Comparison of ENCODE assay signal across 1 cellular context in the genomic region with DNA sequence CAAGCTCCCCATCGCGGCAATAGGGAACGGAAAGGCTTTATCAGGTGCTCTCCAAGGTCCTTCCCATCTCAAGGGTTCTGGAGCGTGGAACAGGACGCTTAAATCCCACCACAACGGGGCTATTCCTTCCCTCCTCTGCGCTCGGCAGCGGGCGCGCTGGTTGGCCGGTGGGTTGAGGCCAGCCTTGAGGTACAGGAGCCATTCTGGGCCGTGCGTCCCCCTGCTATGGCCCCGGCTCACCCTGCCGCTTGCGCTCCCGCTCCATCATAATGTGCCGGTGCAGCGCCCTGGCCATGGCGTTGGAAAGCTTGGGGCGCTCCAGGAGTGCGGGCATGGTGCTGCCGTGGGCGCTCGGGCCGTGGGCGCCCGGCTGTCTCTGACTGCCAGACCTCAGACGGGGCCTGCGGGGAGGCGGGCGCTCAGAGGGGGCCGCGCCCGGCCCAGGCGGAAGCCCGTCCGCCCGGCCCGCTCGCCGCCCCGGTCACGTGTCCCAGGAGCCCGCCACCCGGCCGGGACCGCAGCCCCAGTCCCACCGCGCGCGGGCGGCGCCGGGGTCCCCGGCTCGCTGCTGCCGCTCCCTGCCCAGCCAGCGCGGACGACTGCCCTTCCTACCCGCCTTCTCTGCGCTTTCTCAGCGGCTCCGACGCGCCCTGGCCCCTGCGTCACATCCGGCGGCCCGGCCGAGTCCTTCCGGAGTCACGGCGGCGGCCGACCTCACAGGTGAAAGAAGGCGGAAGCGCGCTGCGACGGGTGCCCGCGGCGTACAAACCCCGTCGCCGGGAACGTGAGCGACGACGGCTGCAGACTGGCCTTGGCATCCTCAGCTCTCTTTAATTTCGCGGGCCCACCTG.
TF ChIP-seq lines count a peak whose summit lies in the region.

A gene with protein sequence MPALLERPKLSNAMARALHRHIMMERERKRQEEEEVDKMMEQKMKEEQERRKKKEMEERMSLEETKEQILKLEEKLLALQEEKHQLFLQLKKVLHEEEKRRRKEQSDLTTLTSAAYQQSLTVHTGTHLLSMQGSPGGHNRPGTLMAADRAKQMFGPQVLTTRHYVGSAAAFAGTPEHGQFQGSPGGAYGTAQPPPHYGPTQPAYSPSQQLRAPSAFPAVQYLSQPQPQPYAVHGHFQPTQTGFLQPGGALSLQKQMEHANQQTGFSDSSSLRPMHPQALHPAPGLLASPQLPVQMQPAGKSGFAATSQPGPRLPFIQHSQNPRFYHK (minus strand): TSS at position 642 of the 851 bp plus-strand sequence. CDS start 308 bp downstream, at position 334.

TF ChIP-seq in HepG2, 621 proteins besides CTCF, POLR2A, EP300 and RAD21 (continued from another document and continues in another):
- TF ChIP-seq, protein P1, sequence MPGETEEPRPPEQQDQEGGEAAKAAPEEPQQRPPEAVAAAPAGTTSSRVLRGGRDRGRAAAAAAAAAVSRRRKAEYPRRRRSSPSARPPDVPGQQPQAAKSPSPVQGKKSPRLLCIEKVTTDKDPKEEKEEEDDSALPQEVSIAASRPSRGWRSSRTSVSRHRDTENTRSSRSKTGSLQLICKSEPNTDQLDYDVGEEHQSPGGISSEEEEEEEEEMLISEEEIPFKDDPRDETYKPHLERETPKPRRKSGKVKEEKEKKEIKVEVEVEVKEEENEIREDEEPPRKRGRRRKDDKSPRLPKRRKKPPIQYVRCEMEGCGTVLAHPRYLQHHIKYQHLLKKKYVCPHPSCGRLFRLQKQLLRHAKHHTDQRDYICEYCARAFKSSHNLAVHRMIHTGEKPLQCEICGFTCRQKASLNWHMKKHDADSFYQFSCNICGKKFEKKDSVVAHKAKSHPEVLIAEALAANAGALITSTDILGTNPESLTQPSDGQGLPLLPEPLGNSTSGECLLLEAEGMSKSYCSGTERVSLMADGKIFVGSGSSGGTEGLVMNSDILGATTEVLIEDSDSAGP (CRISPR knock-in tag; IDR thresholded peaks at IDR 0.05; ENCODE audit: borderline replicate concordance), result peak; percentile 68
- TF ChIP-seq KDM5B (CRISPR knock-in tag; IDR thresholded peaks at IDR 0.05; ENCODE audit: borderline replicate concordance) (peak; percentile 52; the same call in 1 of the 2 replicates), KAT8 (CRISPR knock-in tag; IDR thresholded peaks at IDR 0.05) (peak; percentile 99), ETV6 (CRISPR knock-in tag; conservative IDR thresholded peaks at IDR 0.05) (peak; percentile 78; the same call in 1 of the 2 replicates), MEF2D (CRISPR knock-in tag; IDR thresholded peaks at IDR 0.05) (no peak), ADNP (CRISPR knock-in tag; IDR thresholded peaks at IDR 0.05) (no peak), ZNF878 (CRISPR knock-in tag; IDR thresholded peaks at IDR 0.05) (no peak), MTF1 (CRISPR knock-in tag; IDR thresholded peaks at IDR 0.05) (no peak), NCOA2 (CRISPR knock-in tag; IDR thresholded peaks at IDR 0.05) (peak; percentile 53; the same call in 1 of the 2 replicates), ATM (IDR thresholded peaks at IDR 0.05; ENCODE audit: borderline replicate concordance) (no peak), NFKBIZ (CRISPR knock-in tag; IDR thresholded peaks at IDR 0.05) (0 out of 2 replicates have a peak, but pooled peaks have one; percentile 28), MEIS2 (CRISPR knock-in tag; IDR thresholded peaks at IDR 0.05) (no peak; the same call in 1 of the 2 replicates), ZMYM4 (CRISPR knock-in tag; IDR thresholded peaks at IDR 0.05) (no peak; the same call in 1 of the 2 replicates), ZNF615 (CRISPR knock-in tag; IDR thresholded peaks at IDR 0.05; ENCODE audit: borderline replicate concordance) (no peak), ZNF33B (CRISPR knock-in tag; IDR thresholded peaks at IDR 0.05) (no peak; the same call in 1 of the 2 replicates)
- TF ChIP-seq, protein P2, sequence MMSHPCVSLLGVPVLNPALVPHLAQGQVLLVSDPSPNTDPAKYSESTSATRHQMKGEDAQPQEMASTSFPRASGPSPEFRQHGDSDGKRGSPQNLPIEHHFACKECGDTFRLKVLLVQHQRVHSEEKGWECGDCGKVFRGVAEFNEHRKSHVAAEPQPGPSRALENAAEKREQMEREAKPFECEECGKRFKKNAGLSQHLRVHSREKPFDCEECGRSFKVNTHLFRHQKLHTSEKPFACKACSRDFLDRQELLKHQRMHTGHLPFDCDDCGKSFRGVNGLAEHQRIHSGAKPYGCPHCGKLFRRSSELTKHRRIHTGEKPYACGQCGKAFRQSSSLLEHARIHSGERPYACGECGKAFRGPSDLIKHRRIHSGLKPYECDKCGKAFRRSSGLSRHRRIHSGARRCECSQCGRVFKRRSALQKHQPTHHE (CRISPR knock-in tag; IDR thresholded peaks at IDR 0.05; ENCODE audit: borderline replicate concordance), result no peak
- TF ChIP-seq, protein P3, sequence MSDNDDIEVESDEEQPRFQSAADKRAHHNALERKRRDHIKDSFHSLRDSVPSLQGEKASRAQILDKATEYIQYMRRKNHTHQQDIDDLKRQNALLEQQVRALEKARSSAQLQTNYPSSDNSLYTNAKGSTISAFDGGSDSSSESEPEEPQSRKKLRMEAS (IDR thresholded peaks at IDR 0.05), result peak; percentile 88
- TF ChIP-seq, protein P4, sequence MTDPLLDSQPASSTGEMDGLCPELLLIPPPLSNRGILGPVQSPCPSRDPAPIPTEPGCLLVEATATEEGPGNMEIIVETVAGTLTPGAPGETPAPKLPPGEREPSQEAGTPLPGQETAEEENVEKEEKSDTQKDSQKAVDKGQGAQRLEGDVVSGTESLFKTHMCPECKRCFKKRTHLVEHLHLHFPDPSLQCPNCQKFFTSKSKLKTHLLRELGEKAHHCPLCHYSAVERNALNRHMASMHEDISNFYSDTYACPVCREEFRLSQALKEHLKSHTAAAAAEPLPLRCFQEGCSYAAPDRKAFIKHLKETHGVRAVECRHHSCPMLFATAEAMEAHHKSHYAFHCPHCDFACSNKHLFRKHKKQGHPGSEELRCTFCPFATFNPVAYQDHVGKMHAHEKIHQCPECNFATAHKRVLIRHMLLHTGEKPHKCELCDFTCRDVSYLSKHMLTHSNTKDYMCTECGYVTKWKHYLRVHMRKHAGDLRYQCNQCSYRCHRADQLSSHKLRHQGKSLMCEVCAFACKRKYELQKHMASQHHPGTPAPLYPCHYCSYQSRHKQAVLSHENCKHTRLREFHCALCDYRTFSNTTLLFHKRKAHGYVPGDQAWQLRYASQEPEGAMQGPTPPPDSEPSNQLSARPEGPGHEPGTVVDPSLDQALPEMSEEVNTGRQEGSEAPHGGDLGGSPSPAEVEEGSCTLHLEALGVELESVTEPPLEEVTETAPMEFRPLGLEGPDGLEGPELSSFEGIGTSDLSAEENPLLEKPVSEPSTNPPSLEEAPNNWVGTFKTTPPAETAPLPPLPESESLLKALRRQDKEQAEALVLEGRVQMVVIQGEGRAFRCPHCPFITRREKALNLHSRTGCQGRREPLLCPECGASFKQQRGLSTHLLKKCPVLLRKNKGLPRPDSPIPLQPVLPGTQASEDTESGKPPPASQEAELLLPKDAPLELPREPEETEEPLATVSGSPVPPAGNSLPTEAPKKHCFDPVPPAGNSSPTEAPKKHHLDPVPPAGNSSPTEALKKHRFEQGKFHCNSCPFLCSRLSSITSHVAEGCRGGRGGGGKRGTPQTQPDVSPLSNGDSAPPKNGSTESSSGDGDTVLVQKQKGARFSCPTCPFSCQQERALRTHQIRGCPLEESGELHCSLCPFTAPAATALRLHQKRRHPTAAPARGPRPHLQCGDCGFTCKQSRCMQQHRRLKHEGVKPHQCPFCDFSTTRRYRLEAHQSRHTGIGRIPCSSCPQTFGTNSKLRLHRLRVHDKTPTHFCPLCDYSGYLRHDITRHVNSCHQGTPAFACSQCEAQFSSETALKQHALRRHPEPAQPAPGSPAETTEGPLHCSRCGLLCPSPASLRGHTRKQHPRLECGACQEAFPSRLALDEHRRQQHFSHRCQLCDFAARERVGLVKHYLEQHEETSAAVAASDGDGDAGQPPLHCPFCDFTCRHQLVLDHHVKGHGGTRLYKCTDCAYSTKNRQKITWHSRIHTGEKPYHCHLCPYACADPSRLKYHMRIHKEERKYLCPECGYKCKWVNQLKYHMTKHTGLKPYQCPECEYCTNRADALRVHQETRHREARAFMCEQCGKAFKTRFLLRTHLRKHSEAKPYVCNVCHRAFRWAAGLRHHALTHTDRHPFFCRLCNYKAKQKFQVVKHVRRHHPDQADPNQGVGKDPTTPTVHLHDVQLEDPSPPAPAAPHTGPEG (CRISPR knock-in tag; IDR thresholded peaks at IDR 0.05), result peak; percentile 37; the same call in 1 of the 2 replicates
- TF ChIP-seq, protein P5, sequence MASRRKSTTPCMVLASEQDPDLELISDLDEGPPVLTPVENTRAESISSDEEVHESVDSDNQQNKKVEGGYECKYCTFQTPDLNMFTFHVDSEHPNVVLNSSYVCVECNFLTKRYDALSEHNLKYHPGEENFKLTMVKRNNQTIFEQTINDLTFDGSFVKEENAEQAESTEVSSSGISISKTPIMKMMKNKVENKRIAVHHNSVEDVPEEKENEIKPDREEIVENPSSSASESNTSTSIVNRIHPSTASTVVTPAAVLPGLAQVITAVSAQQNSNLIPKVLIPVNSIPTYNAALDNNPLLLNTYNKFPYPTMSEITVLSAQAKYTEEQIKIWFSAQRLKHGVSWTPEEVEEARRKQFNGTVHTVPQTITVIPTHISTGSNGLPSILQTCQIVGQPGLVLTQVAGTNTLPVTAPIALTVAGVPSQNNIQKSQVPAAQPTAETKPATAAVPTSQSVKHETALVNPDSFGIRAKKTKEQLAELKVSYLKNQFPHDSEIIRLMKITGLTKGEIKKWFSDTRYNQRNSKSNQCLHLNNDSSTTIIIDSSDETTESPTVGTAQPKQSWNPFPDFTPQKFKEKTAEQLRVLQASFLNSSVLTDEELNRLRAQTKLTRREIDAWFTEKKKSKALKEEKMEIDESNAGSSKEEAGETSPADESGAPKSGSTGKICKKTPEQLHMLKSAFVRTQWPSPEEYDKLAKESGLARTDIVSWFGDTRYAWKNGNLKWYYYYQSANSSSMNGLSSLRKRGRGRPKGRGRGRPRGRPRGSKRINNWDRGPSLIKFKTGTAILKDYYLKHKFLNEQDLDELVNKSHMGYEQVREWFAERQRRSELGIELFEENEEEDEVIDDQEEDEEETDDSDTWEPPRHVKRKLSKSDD (CRISPR knock-in tag; IDR thresholded peaks at IDR 0.05; ENCODE audit: low read depth), result no peak
- TF ChIP-seq, protein P6, sequence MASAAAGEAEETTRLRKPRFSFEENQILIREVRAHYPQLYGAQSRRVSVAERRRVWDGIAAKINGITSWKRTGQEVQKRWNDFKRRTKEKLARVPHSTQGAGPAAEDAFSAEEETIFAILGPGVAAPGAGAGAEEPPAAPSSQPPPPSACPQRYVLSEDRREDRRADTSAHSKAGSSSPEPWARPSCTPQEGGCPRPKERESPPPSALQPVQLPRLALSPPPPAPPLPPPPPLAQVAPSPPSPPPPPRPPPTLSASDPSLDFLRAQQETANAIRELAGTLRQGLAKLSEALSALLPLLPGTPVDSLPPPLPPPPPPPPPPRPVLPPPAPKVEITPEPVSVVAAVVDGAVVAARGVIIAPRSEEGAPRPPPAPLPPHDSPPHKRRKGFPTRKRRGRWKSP (CRISPR knock-in tag; IDR thresholded peaks at IDR 0.05), result peak; percentile 33; the same call in 1 of the 2 replicates
- TF ChIP-seq, protein P7, sequence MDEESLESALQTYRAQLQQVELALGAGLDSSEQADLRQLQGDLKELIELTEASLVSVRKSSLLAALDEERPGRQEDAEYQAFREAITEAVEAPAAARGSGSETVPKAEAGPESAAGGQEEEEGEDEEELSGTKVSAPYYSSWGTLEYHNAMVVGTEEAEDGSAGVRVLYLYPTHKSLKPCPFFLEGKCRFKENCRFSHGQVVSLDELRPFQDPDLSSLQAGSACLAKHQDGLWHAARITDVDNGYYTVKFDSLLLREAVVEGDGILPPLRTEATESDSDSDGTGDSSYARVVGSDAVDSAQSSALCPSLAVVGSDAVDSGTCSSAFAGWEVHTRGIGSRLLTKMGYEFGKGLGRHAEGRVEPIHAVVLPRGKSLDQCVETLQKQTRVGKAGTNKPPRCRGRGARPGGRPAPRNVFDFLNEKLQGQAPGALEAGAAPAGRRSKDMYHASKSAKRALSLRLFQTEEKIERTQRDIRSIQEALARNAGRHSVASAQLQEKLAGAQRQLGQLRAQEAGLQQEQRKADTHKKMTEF (CRISPR knock-in tag; IDR thresholded peaks at IDR 0.05), result peak; percentile 85
- TF ChIP-seq, protein P8, sequence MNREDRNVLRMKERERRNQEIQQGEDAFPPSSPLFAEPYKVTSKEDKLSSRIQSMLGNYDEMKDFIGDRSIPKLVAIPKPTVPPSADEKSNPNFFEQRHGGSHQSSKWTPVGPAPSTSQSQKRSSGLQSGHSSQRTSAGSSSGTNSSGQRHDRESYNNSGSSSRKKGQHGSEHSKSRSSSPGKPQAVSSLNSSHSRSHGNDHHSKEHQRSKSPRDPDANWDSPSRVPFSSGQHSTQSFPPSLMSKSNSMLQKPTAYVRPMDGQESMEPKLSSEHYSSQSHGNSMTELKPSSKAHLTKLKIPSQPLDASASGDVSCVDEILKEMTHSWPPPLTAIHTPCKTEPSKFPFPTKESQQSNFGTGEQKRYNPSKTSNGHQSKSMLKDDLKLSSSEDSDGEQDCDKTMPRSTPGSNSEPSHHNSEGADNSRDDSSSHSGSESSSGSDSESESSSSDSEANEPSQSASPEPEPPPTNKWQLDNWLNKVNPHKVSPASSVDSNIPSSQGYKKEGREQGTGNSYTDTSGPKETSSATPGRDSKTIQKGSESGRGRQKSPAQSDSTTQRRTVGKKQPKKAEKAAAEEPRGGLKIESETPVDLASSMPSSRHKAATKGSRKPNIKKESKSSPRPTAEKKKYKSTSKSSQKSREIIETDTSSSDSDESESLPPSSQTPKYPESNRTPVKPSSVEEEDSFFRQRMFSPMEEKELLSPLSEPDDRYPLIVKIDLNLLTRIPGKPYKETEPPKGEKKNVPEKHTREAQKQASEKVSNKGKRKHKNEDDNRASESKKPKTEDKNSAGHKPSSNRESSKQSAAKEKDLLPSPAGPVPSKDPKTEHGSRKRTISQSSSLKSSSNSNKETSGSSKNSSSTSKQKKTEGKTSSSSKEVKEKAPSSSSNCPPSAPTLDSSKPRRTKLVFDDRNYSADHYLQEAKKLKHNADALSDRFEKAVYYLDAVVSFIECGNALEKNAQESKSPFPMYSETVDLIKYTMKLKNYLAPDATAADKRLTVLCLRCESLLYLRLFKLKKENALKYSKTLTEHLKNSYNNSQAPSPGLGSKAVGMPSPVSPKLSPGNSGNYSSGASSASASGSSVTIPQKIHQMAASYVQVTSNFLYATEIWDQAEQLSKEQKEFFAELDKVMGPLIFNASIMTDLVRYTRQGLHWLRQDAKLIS (CRISPR knock-in tag; IDR thresholded peaks at IDR 0.05), result no peak
- TF ChIP-seq, protein P9, sequence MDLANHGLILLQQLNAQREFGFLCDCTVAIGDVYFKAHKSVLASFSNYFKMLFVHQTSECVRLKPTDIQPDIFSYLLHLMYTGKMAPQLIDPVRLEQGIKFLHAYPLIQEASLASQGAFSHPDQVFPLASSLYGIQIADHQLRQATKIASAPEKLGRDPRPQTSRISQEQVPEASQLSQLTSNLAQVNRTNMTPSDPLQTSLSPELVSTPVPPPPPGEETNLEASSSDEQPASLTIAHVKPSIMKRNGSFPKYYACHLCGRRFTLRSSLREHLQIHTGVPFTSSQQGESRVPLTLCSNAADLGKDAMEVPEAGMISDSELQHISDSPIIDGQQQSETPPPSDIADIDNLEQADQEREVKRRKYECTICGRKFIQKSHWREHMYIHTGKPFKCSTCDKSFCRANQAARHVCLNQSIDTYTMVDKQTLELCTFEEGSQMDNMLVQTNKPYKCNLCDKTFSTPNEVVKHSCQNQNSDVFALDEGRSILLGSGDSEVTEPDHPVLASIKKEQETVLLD (CRISPR knock-in tag; IDR thresholded peaks at IDR 0.05; ENCODE audit: low read depth), result peak; percentile 98
